In genomic region chr11:72354356-72355115, GRCh38 we compare ENCODE assay signal across 19 cellular contexts.
DNase-seq lines count a peak whose midpoint lies in the region; ATAC-seq and TF ChIP-seq lines count a peak whose summit lies in the region.
"Had no signal": no experiment of that assay in that cellular context is flagged by ENCODE, and none has a peak within 500 bp of the region (broad histone marks: within the 10 kb centered on the region; RNA-seq: fewer than 3 reads in every experiment).

No MANE protein-coding gene starts in this region.

- H3K27ac Mint-ChIP-seq in MCF 10A (ENCODE audit: low read depth, unreplicated experiment): no peak overlapping the region
- H3K27ac Mint-ChIP-seq: activated naive CD4-positive, alpha-beta T cell treated with anti-CD3 and anti-CD28 coated beads, Interleukin-2, amount 50 U/mL, for 24 hours; CD4-positive, alpha-beta T cell; stimulated activated memory B cell treated with anti-CD40 and anti-IgM and Interleukin-4, amounts not matched to agents 10 μg/mL and 1 μg/mL and 100 μg/mL, for 72 hours had no signal

- no peak overlapping the region for H3K4me2 ChIP-seq in mammary epithelial cell (ENCODE audit: insufficient read depth, low read depth, low read length)

- ATAC-seq in GM21390 (IDR thresholded peaks at IDR 0.05; ENCODE audit: unreplicated experiment) (no peak), GM19023 (IDR thresholded peaks at IDR 0.05; ENCODE audit: unreplicated experiment) (no peak), GM18498 (IDR thresholded peaks at IDR 0.05; ENCODE audit: unreplicated experiment) (no peak)
- ATAC-seq: esophagus mucosa; stimulated activated memory B cell treated with anti-CD40 and anti-IgM and Interleukin-4, amounts not matched to agents 10 μg/mL and 1 μg/mL and 100 μg/mL, for 72 hours had no signal

- DNase-seq in mammary epithelial cell (peak; percentile 22), MCF 10A (ENCODE audit: unreplicated experiment) (no peak), SK-N-DZ (ENCODE audit: low spot score) (peak; percentile 76), glomerular visceral epithelial cell (ENCODE audit: extremely low spot score) (peak; percentile 32), substantia nigra (lab: John Stamatoyannopoulos, UW) (no peak)
- DNase-seq: activated T-cell treated with anti-CD3 and anti-CD28 coated beads for 4 hours; CD4-positive, alpha-beta T cell; kidney; NCI-H187 treated with DMSO at 0.1 percent for 48 hours; NCI-H524 treated with DMSO at 0.1 percent for 48 hours; upper lobe of left lung had no signal

- H3K27ac ChIP-seq in mammary epithelial cell (ENCODE audit: insufficient read depth, low read depth, low read length) (no peak overlapping the region), substantia nigra (ENCODE audit: low read depth, low read length, poor library complexity, severe bottlenecking) (no peak overlapping the region)
- H3K27ac ChIP-seq: upper lobe of left lung had no signal

- no peak overlapping the region for H3K9ac ChIP-seq in mammary epithelial cell (ENCODE audit: insufficient read depth, low read length)

- in situ Hi-C loops in mammary epithelial cell (cut with MboI; ENCODE audit: low sequenced_read_pairs in 2 of 2): no loop called here

- POLR2A ChIA-PET in MCF 10A (lab: Yijun Ruan, JAX): no interaction called here

- peaks cover 9% of the 10 kb centered on the region for H3K4me1 Mint-ChIP-seq in MCF 10A (ENCODE audit: insufficient read depth, unreplicated experiment)
- H3K4me1 Mint-ChIP-seq: activated naive CD4-positive, alpha-beta T cell treated with anti-CD3 and anti-CD28 coated beads, Interleukin-2, amount 50 U/mL, for 24 hours; stimulated activated memory B cell treated with anti-CD40 and anti-IgM and Interleukin-4, amounts not matched to agents 10 μg/mL and 1 μg/mL and 100 μg/mL, for 72 hours had no signal

- BruUV-seq in mammary epithelial cell (replicated peaks; lab: Mats Ljungman, UMichigan) (no TSS peak), MCF 10A (replicated peaks; lab: Mats Ljungman, UMichigan) (no TSS peak)

- no peaks in the 10 kb centered on the region for H3K9me3 ChIP-seq in mammary epithelial cell (replicated peaks; ENCODE audit: insufficient read depth, low read length)
- H3K9me3 ChIP-seq: MG63, upper lobe of left lung had no signal

- no peaks in the 10 kb centered on the region for H4K20me1 ChIP-seq in mammary epithelial cell (ENCODE audit: insufficient read depth, low read length)

- no peaks in the 10 kb centered on the region for H3K27me3 Mint-ChIP-seq in MCF 10A (ENCODE audit: insufficient read depth, unreplicated experiment)
- H3K27me3 Mint-ChIP-seq: activated naive CD4-positive, alpha-beta T cell treated with anti-CD3 and anti-CD28 coated beads, Interleukin-2, amount 50 U/mL, for 24 hours; CD4-positive, alpha-beta T cell; stimulated activated memory B cell treated with anti-CD40 and anti-IgM and Interleukin-4, amounts not matched to agents 10 μg/mL and 1 μg/mL and 100 μg/mL, for 72 hours had no signal

- no peaks in the 10 kb centered on the region for H3K9me3 Mint-ChIP-seq in MCF 10A (ENCODE audit: unreplicated experiment)
- H3K9me3 Mint-ChIP-seq: activated naive CD4-positive, alpha-beta T cell treated with anti-CD3 and anti-CD28 coated beads, Interleukin-2, amount 50 U/mL, for 24 hours; CD4-positive, alpha-beta T cell; neural crest cell; stimulated activated memory B cell treated with anti-CD40 and anti-IgM and Interleukin-4, amounts not matched to agents 10 μg/mL and 1 μg/mL and 100 μg/mL, for 72 hours had no signal

- no peaks in the 10 kb centered on the region for H3K79me2 ChIP-seq in mammary epithelial cell (ENCODE audit: insufficient read depth, low read length)

- H3K36me3 Mint-ChIP-seq in MCF 10A (ENCODE audit: insufficient read depth, unreplicated experiment): peaks cover 6% of the 10 kb centered on the region

- no peaks in the 10 kb centered on the region for H3K27me3 ChIP-seq in mammary epithelial cell (ENCODE audit: insufficient read depth, low read length)
- H3K27me3 ChIP-seq: MG63, upper lobe of left lung had no signal

- H3K4me1 ChIP-seq in mammary epithelial cell (ENCODE audit: insufficient read depth, low read length): no peaks in the 10 kb centered on the region

- no peak overlapping the region for H2AFZ ChIP-seq in mammary epithelial cell (ENCODE audit: low read depth, low read length)

- H3K4me3 Mint-ChIP-seq in MCF 10A (ENCODE audit: unreplicated experiment): no peak overlapping the region
- H3K4me3 Mint-ChIP-seq: activated naive CD4-positive, alpha-beta T cell treated with anti-CD3 and anti-CD28 coated beads, Interleukin-2, amount 50 U/mL, for 24 hours; CD4-positive, alpha-beta T cell; neural crest cell; stimulated activated memory B cell treated with anti-CD40 and anti-IgM and Interleukin-4, amounts not matched to agents 10 μg/mL and 1 μg/mL and 100 μg/mL, for 72 hours had no signal

- 93% methylated on average over 5 of the region's 5 CpGs for WGBS in mammary epithelial cell (ENCODE audit: low coverage, missing lambda C conversion rate)

- H3K4me3 ChIP-seq in mammary epithelial cell (replicated peaks in 1 of 3; ENCODE audit: insufficient read depth in 1 of 3, low read depth in 2 of 3, low read length in 3 of 3): no peak overlapping the region
- H3K4me3 ChIP-seq: MG63, upper lobe of left lung had no signal

- dilution Hi-C loops in mammary epithelial cell (cut with HindIII; ENCODE audit: low sequenced_read_pairs): no loop called here

- H3K36me3 ChIP-seq in mammary epithelial cell (ENCODE audit: insufficient read depth, low read length): peaks cover 6% of the 10 kb centered on the region
- H3K36me3 ChIP-seq: MG63 had no signal

- intact Hi-C loops in mammary epithelial cell (cut with micrococcal nuclease) (loop anchor here (1.0 kb wide), 2 partner anchors 60 to 80 kb away; partner anchors contain the start of gene CLPB), MCF 10A (cut with micrococcal nuclease) (loop anchor here (1.0 kb wide), 2 partner anchors 60 to 77 kb away; no protein-coding TSS in a partner anchor)

- CTCF ChIA-PET in mammary epithelial cell (lab: Charles Lee; ENCODE audit: low non-redundant PET): interaction anchor here (0.9 kb wide), 1 partner anchor 76 kb away, joined by 6 read pairs; no protein-coding TSS in a partner anchor
- CTCF ChIA-PET in MCF 10A (lab: Yijun Ruan, JAX): interaction anchor here (0.6 to 4.2 kb wide), 14 partner anchors 16 to 1190 kb away, joined by 3 to 25 read pairs (median 3); partner anchors contain the start of gene FOLR1

- TF ChIP-seq CTCF in mammary epithelial cell (conservative IDR thresholded peaks at IDR 0.05 in 1 of 2, IDR thresholded peaks at IDR 0.05 in 1 of 2; ENCODE audit: extremely low read depth in 1 of 2, insufficient read depth in 1 of 2, low read depth in 1 of 2, low read length in 2 of 2) (no peak), MCF 10A (IDR thresholded peaks at IDR 0.05; ENCODE audit: unreplicated experiment) (no peak)

Comparison
In these comparisons a context has a peak if more than half of its experiments do, and no peak if none do; other contexts are left out.
1. DNase-seq: peak in mammary epithelial cell (single experiment), SK-N-DZ (single experiment) and glomerular visceral epithelial cell (single experiment); none in MCF 10A (single experiment) and substantia nigra (0 of 49).